9 cellular contexts compared by ENCODE assay signal in the genomic region with DNA sequence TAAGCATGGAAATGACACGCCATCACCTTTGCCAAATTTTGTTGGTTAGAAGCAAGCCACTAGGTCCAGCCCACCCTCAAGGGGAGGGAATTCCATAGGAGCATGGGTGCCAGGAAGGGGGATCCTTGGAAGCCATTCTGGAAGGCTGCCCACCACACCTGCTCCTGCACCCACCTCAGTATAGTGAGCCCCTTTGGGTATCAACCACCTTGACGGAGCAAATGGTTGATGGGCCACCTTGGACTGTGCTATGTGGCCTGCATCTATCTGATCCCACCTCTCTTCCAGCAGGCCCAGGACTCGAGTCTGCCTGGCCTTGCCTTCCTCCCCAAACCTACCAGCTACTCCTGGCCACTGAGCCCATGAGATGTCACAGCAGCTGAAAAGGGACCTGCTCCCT. TPM values are rescaled to one million over a fixed set of nuclear protein-coding genes. Genes with fewer than 3 reads are reported as not detected.
"Had no signal": no experiment of that assay in that cellular context is flagged by ENCODE, and none has a peak within 500 bp of the region (broad histone marks: within the 10 kb centered on the region; RNA-seq: fewer than 3 reads in every experiment).

No MANE protein-coding gene starts in this region.

RNA-seq across cellular contexts. Expression of a gene that starts 7.9 kb away (rescaled TPM):
- total RNA-seq: LHCN-M2, MCF 10A, NCI-H460, OCI-LY7, PC-9, Right ventricle myocardium inferior, RPMI7951, SJCRH30, SK-MEL-5 had no signal

RNA-seq across cellular contexts. Expression of a gene that starts 13.7 kb away (rescaled TPM):
- total RNA-seq: LHCN-M2, MCF 10A, NCI-H460, OCI-LY7, PC-9, Right ventricle myocardium inferior, RPMI7951, SJCRH30, SK-MEL-5 had no signal

RNA-seq across cellular contexts. Expression of a gene that starts 17.6 kb away (rescaled TPM):
- total RNA-seq: LHCN-M2, MCF 10A, NCI-H460, OCI-LY7, PC-9, Right ventricle myocardium inferior, RPMI7951, SJCRH30, SK-MEL-5 had no signal
